ENCODE assay signal across 22 cellular contexts in genomic region chr9:78025186-78025585, GRCh38. TPM values are rescaled to one million over a fixed set of nuclear protein-coding genes. Genes with fewer than 3 reads are reported as not detected.
A peak's percentile ranks its signal among the peaks of the same experiment; 100 is the strongest.
DNase-seq lines count a peak whose midpoint lies in the region; ATAC-seq and TF ChIP-seq lines count a peak whose summit lies in the region.
"Had no signal": no experiment of that assay in that cellular context is flagged by ENCODE, and none has a peak within 500 bp of the region (broad histone marks: within the 10 kb centered on the region; RNA-seq: fewer than 3 reads in every experiment).

No MANE protein-coding gene starts in this region.

- H3K9me3 ChIP-seq in Loucy (ENCODE audit: insufficient read depth, low read depth, low read length) (no peaks in the 10 kb centered on the region), mucosa of stomach (ENCODE audit: control insufficient read depth, low read length) (no peaks in the 10 kb centered on the region), upper lobe of left lung (no peaks in the 10 kb centered on the region)
- H3K9me3 ChIP-seq: SK-N-SH had no signal

- H3K9ac ChIP-seq in Loucy (ENCODE audit: low read depth, low read length, poor library complexity, severe bottlenecking): peak overlapping the region; percentile 95
- peak overlapping the region; percentile 18 for H3K9ac ChIP-seq in mucosa of stomach (ENCODE audit: low read length)
- H3K9ac ChIP-seq: SK-N-SH had no signal

- no peaks in the 10 kb centered on the region for H3K27me3 ChIP-seq in Loucy (ENCODE audit: insufficient read depth, low read length, poor library complexity, severe bottlenecking)
- H3K27me3 ChIP-seq in dorsolateral prefrontal cortex: no peaks in the 10 kb centered on the region
- no peaks in the 10 kb centered on the region for H3K27me3 ChIP-seq in mucosa of stomach (ENCODE audit: control insufficient read depth, insufficient read depth, low read length)
- H3K27me3 ChIP-seq in upper lobe of left lung: no peaks in the 10 kb centered on the region

- intact Hi-C loops in dorsolateral prefrontal cortex (cut with DNase I): no loop called here

- H3K4me2 ChIP-seq in Loucy (ENCODE audit: low read depth, low read length, poor library complexity, severe bottlenecking): peak overlapping the region; percentile 99
- H3K4me2 ChIP-seq: SK-N-SH had no signal

- DNase-seq in dorsolateral prefrontal cortex (no peak), upper lobe of left lung (no peak), NCI-H1930 (lab: John Stamatoyannopoulos, UW) (no peak), GM03348 (ENCODE audit: low spot score) (no peak)
- DNase-seq: activated CD4-positive, alpha-beta T cell treated with anti-CD3 and anti-CD28 coated beads, Interleukin-2, amount 50 U/mL, for 1 hour; cerebellar nuclear complex; effector memory CD4-positive, alpha-beta T cell; GOT3; mesendoderm; NCI-H1417 treated with DMSO at 0.1 percent for 48 hours; NCI-H524; posterior cingulate gyrus; SK-N-SH; T-helper 2 cell had no signal

- no peak for TF ChIP-seq POLR2A in upper lobe of left lung (IDR thresholded peaks at IDR 0.05)

- H3K4me3 ChIP-seq in Loucy (ENCODE audit: low read length, poor library complexity, severe bottlenecking): peak overlapping the region; percentile 93
- H3K4me3 ChIP-seq in dorsolateral prefrontal cortex: peak overlapping the region in 23 of 59 donors; percentile 1 to 79 (median 15)
- no peak overlapping the region for H3K4me3 ChIP-seq in mucosa of stomach (ENCODE audit: low read length)
- H3K4me3 ChIP-seq in upper lobe of left lung: no peak overlapping the region

- TF ChIP-seq EP300 in upper lobe of left lung (IDR thresholded peaks at IDR 0.05): no peak

- no peak overlapping the region for H2AFZ ChIP-seq in Loucy (ENCODE audit: low read length)

- ATAC-seq in upper lobe of left lung (ENCODE audit: low FRiP score in 2 of 2) (no peak), GM21390 (IDR thresholded peaks at IDR 0.05; ENCODE audit: unreplicated experiment) (no peak)
- ATAC-seq: activated T-helper 17 cell treated with anti-CD3 and anti-CD28 coated beads, Interleukin-2, amount 50 U/mL, for 72 hours; HepG2; natural killer cell treated with Interleukin-12 subunit alpha and Interleukin-12 subunit beta and Interleukin-15 and Interleukin-18, amount 100 ng/mL, for 72 hours; stimulated activated effector memory CD8-positive, alpha-beta T cell treated with anti-CD3 and anti-CD28 coated beads, Interleukin-12 subunit alpha, Interleukin-12 subunit beta, amount 100 ng/mL, for 72 hours had no signal

- no peaks in the 10 kb centered on the region for H3F3A ChIP-seq in Loucy (ENCODE audit: low read depth)

- H3K36me3 ChIP-seq in Loucy (ENCODE audit: insufficient read depth, low read length) (no peaks in the 10 kb centered on the region; the same call in 1 of the 2 replicates), mucosa of stomach (ENCODE audit: control insufficient read depth, insufficient read depth, low read length) (no peaks in the 10 kb centered on the region), upper lobe of left lung (no peaks in the 10 kb centered on the region)

- peaks cover 94% of the 10 kb centered on the region for H4K20me1 ChIP-seq in Loucy (ENCODE audit: insufficient read depth, low read length, poor library complexity, severe bottlenecking)

- H3K9me2 ChIP-seq in Loucy (replicated peaks; ENCODE audit: low read depth, low read length): no peaks in the 10 kb centered on the region
- H3K9me2 ChIP-seq: SK-N-SH had no signal

- peaks cover 100% of the 10 kb centered on the region for H3K79me2 ChIP-seq in Loucy (ENCODE audit: insufficient read depth, low read length)

- WGBS in upper lobe of left lung, 2 donors: 40 to 45% methylated on average over 7 of the region's 7 CpGs

- peaks cover 79% of the 10 kb centered on the region for H3K4me1 ChIP-seq in Loucy (ENCODE audit: insufficient read depth, low read length, poor library complexity, severe bottlenecking)
- H3K4me1 ChIP-seq in mucosa of stomach (ENCODE audit: control insufficient read depth, insufficient read depth, low read length): peaks cover 37% of the 10 kb centered on the region
- H3K4me1 ChIP-seq in upper lobe of left lung: peaks cover 64 to 97% (median 75%) of the 10 kb centered on the region in 4 donors

- TF ChIP-seq CTCF in Loucy (conservative IDR thresholded peaks at IDR 0.05; ENCODE audit: low read length) (no peak), dorsolateral prefrontal cortex (IDR thresholded peaks at IDR 0.05 in 54 of 56, conservative IDR thresholded peaks at IDR 0.05 in 2 of 56; ENCODE audit: low read depth in 1 of 56, partially characterized antibody in 56 of 56) (no peak), upper lobe of left lung (IDR thresholded peaks at IDR 0.05) (no peak)

- H3K27ac ChIP-seq in dorsolateral prefrontal cortex (peak overlapping the region in 45 of 59 donors; percentile 0 to 98 (median 49)), upper lobe of left lung (peak overlapping the region; percentile 6 to 57 (median 42))
- H3K27ac ChIP-seq: VCaP had no signal

RNA-seq across cellular contexts. Expression of gene GNAQ, which starts 6.4 kb away (rescaled TPM):
- total RNA-seq in dorsolateral prefrontal cortex (100 to 1,000 TPM; 111 to 197 (median 146) TPM), upper lobe of left lung (100 to 1,000 TPM in 3 of 6 donors, 10 to 100 TPM in 3; 50.3 to 117 (median 94.3) TPM)
